ENCODE assay signal across 8 cellular contexts in the genomic region with DNA sequence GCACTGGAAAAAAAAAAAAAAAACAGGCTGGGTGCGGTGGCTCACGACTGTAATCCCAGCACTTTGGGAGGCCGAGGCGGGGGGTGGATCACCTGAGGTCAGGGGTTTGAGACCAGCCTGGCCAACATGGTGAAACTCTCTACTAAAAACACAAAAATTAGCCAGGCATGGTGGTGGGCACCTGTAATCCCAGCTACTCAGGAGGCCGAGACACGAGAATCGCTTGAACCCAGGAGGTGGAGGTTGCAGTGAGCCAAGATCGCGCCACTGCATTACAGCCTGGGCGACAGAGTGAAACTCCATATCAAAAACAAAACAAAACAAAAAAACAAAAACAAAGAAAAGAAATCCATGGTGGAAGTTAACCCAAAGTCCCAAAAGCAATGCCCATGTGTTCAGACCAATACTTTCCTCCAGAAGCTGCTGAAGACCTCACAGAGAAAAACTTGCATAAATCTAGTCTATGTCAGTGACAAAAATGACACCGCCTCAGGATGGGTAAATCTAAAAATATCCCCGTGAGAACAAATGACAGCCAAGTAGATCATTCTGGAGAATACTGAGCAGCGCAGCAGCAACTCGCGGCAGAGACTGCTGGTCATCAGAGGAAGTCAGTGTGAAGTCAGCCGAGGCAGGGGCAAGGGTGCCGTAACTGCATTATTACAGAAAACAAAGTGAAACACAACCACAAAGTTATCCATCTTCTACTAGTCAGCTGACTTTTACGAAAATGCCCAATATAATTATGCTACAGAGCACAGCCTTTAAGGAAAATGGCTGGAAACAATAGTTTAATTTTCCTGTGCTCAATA. TPM values are rescaled to one million over a fixed set of nuclear protein-coding genes. Genes with fewer than 3 reads are reported as not detected.
A peak's percentile ranks its signal among the peaks of the same experiment; 100 is the strongest.
DNase-seq lines count a peak whose midpoint lies in the region; ATAC-seq and TF ChIP-seq lines count a peak whose summit lies in the region.

No MANE protein-coding gene starts in this region.

- peak overlapping the region; percentile 43 for H3K27ac ChIP-seq in CD8-positive, alpha-beta T cell (ENCODE audit: low read depth, low read length)
- H3K27ac ChIP-seq in MM.1S (ENCODE audit: low read length) (no peak overlapping the region), heart right ventricle (peak overlapping the region in 8 of 10 donors; percentile 13 to 88 (median 38)), SK-N-SH (ENCODE audit: low read depth in 2 of 2, low read length in 1 of 2) (no peak overlapping the region)

- H2AFZ ChIP-seq in MM.1S (ENCODE audit: low read length) (no peak overlapping the region), SK-N-SH (ENCODE audit: low read depth) (no peak overlapping the region)

- WGBS in heart right ventricle, 2 donors = 64 to 69% methylated on average over 18 of the region's 18 CpGs
- 98% methylated on average over 18 of the region's 18 CpGs for WGBS in SK-N-SH (ENCODE audit: low lambda C conversion rate)

- TF ChIP-seq RAD21 in SK-N-SH (IDR thresholded peaks at IDR 0.05; ENCODE audit: low read length) = no peak

- H3K4me3 ChIP-seq in CD8-positive, alpha-beta T cell (ENCODE audit: low read depth, low read length) = peak overlapping the region; percentile 41
- H3K4me3 ChIP-seq in MM.1S (ENCODE audit: low read length) = no peak overlapping the region
- peak overlapping the region in 7 of 10 donors; percentile 1 to 41 (median 31) for H3K4me3 ChIP-seq in heart right ventricle
- no peak overlapping the region for H3K4me3 ChIP-seq in SK-N-SH (ENCODE audit: low read depth in 2 of 2, low read length in 1 of 2)

- no peaks in the 10 kb centered on the region for H4K20me1 ChIP-seq in MM.1S (ENCODE audit: insufficient read depth, low read length)
- H4K20me1 ChIP-seq in SK-N-SH (ENCODE audit: insufficient read depth) = no peaks in the 10 kb centered on the region

- peak; percentile 78 for ATAC-seq in CD8-positive, alpha-beta T cell
- ATAC-seq in GM21447 (IDR thresholded peaks at IDR 0.05; ENCODE audit: unreplicated experiment) (peak; percentile 81), heart right ventricle (peak; percentile 43 to 84 (median 72)), omental fat pad (ENCODE audit: low FRiP score) (no peak)

- POLR2A ChIA-PET in CD8-positive, alpha-beta T cell (lab: Charles Lee) = interaction anchor here (0.6 to 6.7 kb wide), 7 partner anchors 8 to 317 kb away, joined by 3 to 86 read pairs (median 7); no protein-coding TSS in a partner anchor
- POLR2A ChIA-PET in SK-N-SH (lab: Yijun Ruan, JAX) = no interaction called here

- peak; percentile 30 to 81 (median 64) for DNase-seq in CD8-positive, alpha-beta T cell
- DNase-seq in MM.1S (no peak), heart right ventricle (peak; percentile 36), omental fat pad (ENCODE audit: low spot score) (no peak), SK-N-SH (no peak)
- DNase-seq in activated T-helper 2 cell treated with anti-CD3 and anti-CD28 coated beads, Interferon-gamma antibody, Interleukin-2, Interleukin-4, amounts not matched to agents 10 μg/mL and 5 μg/mL and 100 μg/mL, durations not matched to agents 14 hours and 24 hours and 36 hours (ENCODE audit: low spot score) = peak; percentile 67
- DNase-seq in stimulated activated CD4-positive, alpha-beta T cell treated with anti-CD3 and anti-CD28 coated beads, TNF-alpha, amount 100 ng/mL, for 1 hour (ENCODE audit: low read depth in 3 of 3, low spot score in 1 of 3) = peak in 2 of 3 donors; percentile 36 to 40

- H3K9me3 Mint-ChIP-seq in CD8-positive, alpha-beta T cell = no peaks in the 10 kb centered on the region
- no peaks in the 10 kb centered on the region for H3K9me3 Mint-ChIP-seq in activated T-helper 2 cell treated with anti-CD3 and anti-CD28 coated beads, Interferon-gamma antibody, Interleukin-2, Interleukin-4, amounts not matched to agents 10 μg/mL and 5 μg/mL and 100 μg/mL, durations not matched to agents 14 hours and 24 hours and 36 hours

- H3K79me2 ChIP-seq in MM.1S (ENCODE audit: low read length) = 0 out of 2 replicates have a peak, but pooled peaks cover 3% of the 10 kb centered on the region
- H3K79me2 ChIP-seq in SK-N-SH (ENCODE audit: insufficient read depth) = peaks cover 96% of the 10 kb centered on the region

- H3K4me1 ChIP-seq in CD8-positive, alpha-beta T cell (ENCODE audit: insufficient read depth, low read length) = peaks cover 81% of the 10 kb centered on the region
- no peaks in the 10 kb centered on the region for H3K4me1 ChIP-seq in MM.1S (ENCODE audit: low read length)
- peaks cover 0 to 79% (median 69%) of the 10 kb centered on the region in 9 donors for H3K4me1 ChIP-seq in heart right ventricle
- H3K4me1 ChIP-seq in SK-N-SH (ENCODE audit: control insufficient read depth in 1 of 2, insufficient read depth in 2 of 2, low read depth in 1 of 2, low read length in 1 of 2) = peaks cover 6 to 11% of the 10 kb centered on the region in 2 experiments; a peak in 2 of 4 replicates

- no peaks in the 10 kb centered on the region for H3K9me2 ChIP-seq in MM.1S (replicated peaks; ENCODE audit: insufficient read depth, low read length)
- no peaks in the 10 kb centered on the region for H3K9me2 ChIP-seq in SK-N-SH

- H3K36me3 ChIP-seq in CD8-positive, alpha-beta T cell (ENCODE audit: insufficient read depth, low read length) = no peaks in the 10 kb centered on the region
- H3K36me3 ChIP-seq in MM.1S (replicated peaks; ENCODE audit: insufficient read depth, low read length) (no peaks in the 10 kb centered on the region), heart right ventricle (no peaks in the 10 kb centered on the region), SK-N-SH (replicated peaks in 1 of 2; ENCODE audit: control insufficient read depth in 1 of 2, insufficient read depth in 2 of 2, low read length in 1 of 2) (no peaks in the 10 kb centered on the region)

- TF ChIP-seq EP300 in SK-N-SH (IDR thresholded peaks at IDR 0.05; ENCODE audit: borderline replicate concordance in 1 of 2, low read depth in 1 of 2, low read length in 1 of 2) = no peak

- peak overlapping the region; percentile 13; the same call in 1 of the 2 replicates for H3K4me2 ChIP-seq in MM.1S (ENCODE audit: low read depth, low read length)
- H3K4me2 ChIP-seq in SK-N-SH = no peak overlapping the region

- H3K27ac Mint-ChIP-seq in CD8-positive, alpha-beta T cell = peak overlapping the region; percentile 95
- peak overlapping the region; percentile 98 for H3K27ac Mint-ChIP-seq in activated T-helper 2 cell treated with anti-CD3 and anti-CD28 coated beads, Interferon-gamma antibody, Interleukin-2, Interleukin-4, amounts not matched to agents 10 μg/mL and 5 μg/mL and 100 μg/mL, durations not matched to agents 14 hours and 24 hours and 36 hours

- intact Hi-C loops in CD8-positive, alpha-beta T cell (cut with DNase I, micrococcal nuclease) = loop anchor here (1.0 to 5.0 kb wide), 4 partner anchors 8 to 620 kb away; no protein-coding TSS in a partner anchor
- intact Hi-C loops in activated T-helper 2 cell treated with anti-CD3 and anti-CD28 coated beads, Interferon-gamma antibody, Interleukin-2, Interleukin-4, amounts not matched to agents 10 μg/mL and 5 μg/mL and 100 μg/mL, durations not matched to agents 14 hours and 24 hours and 36 hours (cut with micrococcal nuclease) = loop anchor here (1.0 kb wide), 2 partner anchors 10 kb away; no protein-coding TSS in a partner anchor
- intact Hi-C loops in heart right ventricle (cut with DNase I) = no loop called here

- peaks cover 38% of the 10 kb centered on the region for H3K36me3 Mint-ChIP-seq in CD8-positive, alpha-beta T cell
- H3K36me3 Mint-ChIP-seq in activated T-helper 2 cell treated with anti-CD3 and anti-CD28 coated beads, Interferon-gamma antibody, Interleukin-2, Interleukin-4, amounts not matched to agents 10 μg/mL and 5 μg/mL and 100 μg/mL, durations not matched to agents 14 hours and 24 hours and 36 hours (ENCODE audit: low read depth) = peaks cover 72% of the 10 kb centered on the region

- H3K27me3 Mint-ChIP-seq in CD8-positive, alpha-beta T cell (ENCODE audit: low read depth) = no peaks in the 10 kb centered on the region
- H3K27me3 Mint-ChIP-seq in activated T-helper 2 cell treated with anti-CD3 and anti-CD28 coated beads, Interferon-gamma antibody, Interleukin-2, Interleukin-4, amounts not matched to agents 10 μg/mL and 5 μg/mL and 100 μg/mL, durations not matched to agents 14 hours and 24 hours and 36 hours (ENCODE audit: low read depth) = no peaks in the 10 kb centered on the region

- H3K27me3 ChIP-seq in CD8-positive, alpha-beta T cell (ENCODE audit: insufficient read depth, low read length) = no peaks in the 10 kb centered on the region
- H3K27me3 ChIP-seq in MM.1S (replicated peaks; ENCODE audit: insufficient read depth, low read length) (no peaks in the 10 kb centered on the region), heart right ventricle (no peaks in the 10 kb centered on the region), SK-N-SH (ENCODE audit: insufficient read depth) (no peaks in the 10 kb centered on the region)

- H3K9ac ChIP-seq in MM.1S (ENCODE audit: low read length) (no peak overlapping the region), SK-N-SH (no peak overlapping the region)

- no peak for TF ChIP-seq CTCF in CD8-positive, alpha-beta T cell (IDR thresholded peaks at IDR 0.05)
- TF ChIP-seq CTCF in MM.1S (IDR thresholded peaks at IDR 0.05; ENCODE audit: low read length) = no peak
- no peak for TF ChIP-seq CTCF in heart right ventricle (IDR thresholded peaks at IDR 0.05)
- no peak for TF ChIP-seq CTCF in omental fat pad (IDR thresholded peaks at IDR 0.05)
- no peak for TF ChIP-seq CTCF in SK-N-SH (IDR thresholded peaks at IDR 0.05)

- CTCF ChIA-PET in CD8-positive, alpha-beta T cell (lab: Charles Lee) = interaction anchor here (1.5 to 14.3 kb wide), 6 partner anchors 10 to 91 kb away, joined by 4 to 127 read pairs (median 6); no protein-coding TSS in a partner anchor
- CTCF ChIA-PET in SK-N-SH (lab: Yijun Ruan, JAX) = interaction anchor here (1.5 kb wide), 1 partner anchor 91 kb away, joined by 5 read pairs; no protein-coding TSS in a partner anchor

- H3K4me3 Mint-ChIP-seq in CD8-positive, alpha-beta T cell = peak overlapping the region; percentile 88
- peak overlapping the region; percentile 89 for H3K4me3 Mint-ChIP-seq in activated T-helper 2 cell treated with anti-CD3 and anti-CD28 coated beads, Interferon-gamma antibody, Interleukin-2, Interleukin-4, amounts not matched to agents 10 μg/mL and 5 μg/mL and 100 μg/mL, durations not matched to agents 14 hours and 24 hours and 36 hours (ENCODE audit: low read depth)

- peaks cover 91% of the 10 kb centered on the region for H3K4me1 Mint-ChIP-seq in CD8-positive, alpha-beta T cell (ENCODE audit: low read depth)
- H3K4me1 Mint-ChIP-seq in activated T-helper 2 cell treated with anti-CD3 and anti-CD28 coated beads, Interferon-gamma antibody, Interleukin-2, Interleukin-4, amounts not matched to agents 10 μg/mL and 5 μg/mL and 100 μg/mL, durations not matched to agents 14 hours and 24 hours and 36 hours (ENCODE audit: low read depth) = peaks cover 81% of the 10 kb centered on the region

- no peaks in the 10 kb centered on the region for H3K9me3 ChIP-seq in CD8-positive, alpha-beta T cell (ENCODE audit: low read length)
- no peaks in the 10 kb centered on the region for H3K9me3 ChIP-seq in MM.1S (replicated peaks; ENCODE audit: insufficient read depth, low read length)
- H3K9me3 ChIP-seq in heart right ventricle = no peaks in the 10 kb centered on the region
- no peaks in the 10 kb centered on the region for H3K9me3 ChIP-seq in SK-N-SH

- H3F3A ChIP-seq in MM.1S (ENCODE audit: insufficient read depth, low read length) = no peaks in the 10 kb centered on the region
- H3F3A ChIP-seq in SK-N-SH (replicated peaks; ENCODE audit: insufficient read depth) = no peaks in the 10 kb centered on the region

RNA-seq across cellular contexts. Expression of a gene that starts 41.0 kb away (rescaled TPM):
- total RNA-seq in CD8-positive, alpha-beta T cell = 10 to 100 TPM; 50.3 to 50.9 TPM
- 87.9 and 95.9 TPM in 2 replicates for total RNA-seq in activated T-helper 2 cell treated with anti-CD3 and anti-CD28 coated beads, Interferon-gamma antibody, Interleukin-2, Interleukin-4, amounts not matched to agents 10 μg/mL and 5 μg/mL and 100 μg/mL, durations not matched to agents 14 hours and 24 hours and 36 hours
- total RNA-seq in heart right ventricle = 10 to 100 TPM in 4 of 10 donors, 1 to 10 TPM in 6; 6.8 to 15.9 (median 8.2) TPM
- polyA plus RNA-seq in heart right ventricle = 1 to 10 TPM; 1.9 to 5.0 TPM
- total RNA-seq in omental fat pad = 10 to 100 TPM; 21.3 to 35.5 (median 31.7) TPM
- 19.3 and 20.3 TPM in 2 replicates for polyA plus RNA-seq in SK-N-SH (2012; rRNA removed)
- polyA plus RNA-seq in SK-N-SH (2012; cell fraction: cytosol; rRNA removed) = 18.9 and 20.5 TPM in 2 replicates
- 17.1 and 27.5 TPM in 2 replicates for polyA plus RNA-seq in SK-N-SH (2012; cell fraction: nucleus; rRNA removed)

Comparison
In these comparisons a context has a peak if more than half of its experiments do, and no peak if none do; other contexts are left out.
1. DNase-seq: peak in CD8-positive, alpha-beta T cell (7 of 7), activated T-helper 2 cell treated with anti-CD3 and anti-CD28 coated beads, Interferon-gamma antibody, Interleukin-2, Interleukin-4, amounts not matched to agents 10 μg/mL and 5 μg/mL and 100 μg/mL, durations not matched to agents 14 hours and 24 hours and 36 hours (single experiment), heart right ventricle (2 of 2) and stimulated activated CD4-positive, alpha-beta T cell treated with anti-CD3 and anti-CD28 coated beads, TNF-alpha, amount 100 ng/mL, for 1 hour (2 of 3); none in MM.1S (single experiment), omental fat pad (single experiment) and SK-N-SH (single experiment).
2. H3K27ac ChIP-seq: peak in CD8-positive, alpha-beta T cell (single experiment) and heart right ventricle (8 of 10); none in MM.1S (single experiment) and SK-N-SH (0 of 2).
3. H3K4me3 ChIP-seq: peak in CD8-positive, alpha-beta T cell (single experiment) and heart right ventricle (7 of 10); none in MM.1S (single experiment) and SK-N-SH (0 of 2).
4. intact Hi-C loops: an anchor here in CD8-positive, alpha-beta T cell (1.0 to 5.0 kb wide) and activated T-helper 2 cell treated with anti-CD3 and anti-CD28 coated beads, Interferon-gamma antibody, Interleukin-2, Interleukin-4, amounts not matched to agents 10 μg/mL and 5 μg/mL and 100 μg/mL, durations not matched to agents 14 hours and 24 hours and 36 hours (1.0 kb wide); none called in heart right ventricle.